Comparison of ENCODE assay signal across 21 cellular contexts in the genomic region with DNA sequence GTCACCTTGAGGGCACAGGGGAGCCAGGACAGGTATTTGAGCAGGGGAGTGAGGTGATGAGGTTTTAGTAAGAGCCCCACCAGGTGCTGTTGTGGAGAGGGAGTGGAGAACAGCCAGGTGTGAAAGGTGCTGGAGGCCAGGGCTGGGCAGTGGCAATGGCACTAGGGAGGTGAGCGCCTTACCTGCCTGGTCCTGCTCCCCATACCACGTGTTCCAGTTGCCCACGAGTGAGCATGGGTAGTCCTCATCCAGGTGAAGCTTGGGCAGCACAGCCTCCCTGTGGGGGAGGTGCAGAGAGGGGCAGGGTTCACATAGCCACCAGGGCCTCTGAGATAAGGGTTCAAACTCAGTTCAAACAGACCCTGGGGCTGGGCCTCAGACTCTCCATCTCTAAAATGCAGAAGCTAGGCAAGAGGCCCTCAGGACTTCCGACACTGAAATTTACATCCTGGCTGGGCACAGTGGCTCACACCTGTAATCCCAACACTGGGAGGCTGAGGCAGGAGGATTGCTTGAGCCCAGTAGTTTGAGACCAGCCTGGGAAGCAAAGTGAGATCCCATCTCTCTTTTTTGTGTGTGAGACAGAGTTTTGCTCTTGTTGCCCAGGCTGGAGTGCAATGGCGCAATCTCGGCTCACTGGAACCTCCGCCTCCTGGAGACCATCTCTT.
"Had no signal": no experiment of that assay in that cellular context is flagged by ENCODE, and none has a peak within 500 bp of the region (broad histone marks: within the 10 kb centered on the region; RNA-seq: fewer than 3 reads in every experiment).

No MANE protein-coding gene starts in this region.

- H3K27ac ChIP-seq: body of pancreas, epithelial cell of prostate, lower lobe of right lung, tibial nerve, vagina had no signal

- ATAC-seq: activated CD4-positive, alpha-beta T cell treated with anti-CD3 and anti-CD28 coated beads for 36 hours; body of pancreas; left colon had no signal

- DNase-seq: activated CD4-positive, alpha-beta memory T cell treated with anti-CD3 and anti-CD28 coated beads for 36 hours; activated CD4-positive, alpha-beta T cell treated with anti-CD3 and anti-CD28 coated beads for 36 hours; activated naive CD4-positive, alpha-beta T cell treated with Interleukin-2 at 50 U/mL for 16 hours; activated T-cell treated with anti-CD3 and anti-CD28 coated beads, Interleukin-2, amount 50 U/mL, for 1 hour; body of pancreas; foreskin melanocyte; glutamatergic neuron; hypothalamus; islet precursor cell; left colon; lower lobe of right lung; occipital lobe; retina; stimulated activated CD4-positive, alpha-beta T cell treated with anti-CD3 and anti-CD28 coated beads, Interleukin-1b, Interleukin-23, amount 100 ng/mL, for 48 hours; stimulated activated CD8-positive, alpha-beta memory T cell treated with anti-CD3 and anti-CD28 coated beads, Interleukin-4, amount 100 ng/mL, for 48 hours; stimulated activated naive CD4-positive, alpha-beta T cell treated with Interleukin-2 at 50 U/mL for 16 hours; T-helper 1 cell; T-helper 9 cell had no signal

- H3K27me3 ChIP-seq: body of pancreas, tibial nerve, vagina had no signal

- H3K9me3 ChIP-seq: body of pancreas, lower lobe of right lung, tibial nerve, vagina had no signal

- H3K4me1 ChIP-seq: body of pancreas, lower lobe of right lung, tibial nerve, vagina had no signal

- H3K4me3 ChIP-seq: body of pancreas, lower lobe of right lung, tibial nerve, vagina had no signal
